ENCODE assay signal across 8 cellular contexts in the genomic region with DNA sequence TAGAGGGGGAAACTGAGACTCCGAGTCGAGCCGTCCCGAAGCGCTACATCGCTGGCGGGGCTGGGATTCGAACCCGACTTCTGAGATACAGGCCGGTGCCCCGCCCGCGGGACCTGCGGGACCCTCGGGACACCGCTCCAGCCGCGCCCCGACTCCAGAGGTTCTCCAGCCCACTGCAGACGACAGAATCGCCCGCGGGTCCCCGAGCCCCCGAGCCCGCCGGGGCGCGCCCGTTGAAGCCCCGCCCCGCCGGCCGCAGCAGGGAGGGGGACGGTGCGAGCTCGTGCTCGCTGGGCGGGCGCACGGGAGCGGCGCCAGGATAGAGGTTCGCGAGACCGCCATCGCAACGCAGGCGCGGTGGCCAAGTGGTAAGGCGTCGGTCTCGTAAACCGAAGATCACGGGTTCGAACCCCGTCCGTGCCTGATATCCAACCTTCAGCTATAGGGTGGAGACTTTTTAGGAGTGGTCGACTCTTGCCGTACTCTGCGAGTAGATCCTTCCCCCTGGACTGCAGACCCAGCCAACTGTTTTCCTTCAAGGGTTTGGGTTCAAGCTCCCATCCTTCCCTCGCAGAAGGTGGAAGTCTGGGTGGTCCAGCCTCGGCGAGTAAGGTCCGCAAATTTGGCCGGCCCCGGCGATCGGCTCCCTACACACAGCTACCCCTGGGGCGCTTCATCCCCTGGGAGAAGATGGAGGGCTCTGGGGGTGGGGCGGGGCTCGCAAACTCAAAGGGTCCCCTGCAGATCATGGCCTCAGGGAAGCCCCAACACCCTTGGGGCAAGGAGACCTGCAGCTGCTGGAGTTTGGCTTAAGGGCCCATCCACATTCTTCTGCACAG.
A peak's percentile ranks its signal among the peaks of the same experiment; 100 is the strongest.
DNase-seq lines count a peak whose midpoint lies in the region; ATAC-seq, FAIRE-seq and TF ChIP-seq lines count a peak whose summit lies in the region.

No MANE protein-coding gene starts in this region.

- H3K27ac ChIP-seq in OCI-LY3 (ENCODE audit: low read length) (peak overlapping the region; percentile 33), epithelial cell of prostate (peak overlapping the region; percentile 37)

- no peak for FAIRE-seq in D721Med (lab: Jason Lieb, UNC)

- H3K79me2 ChIP-seq in OCI-LY3 (ENCODE audit: low read length) = no peaks in the 10 kb centered on the region

- peak overlapping the region; percentile 96 for H2AFZ ChIP-seq in OCI-LY3 (ENCODE audit: low read depth, low read length)

- H3K36me3 ChIP-seq in OCI-LY3 (replicated peaks; ENCODE audit: low read depth, low read length) = no peaks in the 10 kb centered on the region
- no peaks in the 10 kb centered on the region for H3K36me3 ChIP-seq in mucosa of descending colon (ENCODE audit: low read depth)

- ATAC-seq in GM21526 (IDR thresholded peaks at IDR 0.05; ENCODE audit: low FRiP score, unreplicated experiment) (peak; percentile 69), mucosa of descending colon (peak; percentile 94)

- no peaks in the 10 kb centered on the region for H4K20me1 ChIP-seq in OCI-LY3 (ENCODE audit: insufficient read depth, low read length)

- no peak for TF ChIP-seq CTCF in D721Med (IDR thresholded peaks at IDR 0.05; ENCODE audit: insufficient read depth, missing control alignments)
- no peak for TF ChIP-seq CTCF in OCI-LY3 (IDR thresholded peaks at IDR 0.05; ENCODE audit: low read depth, low read length)
- no peak for TF ChIP-seq CTCF in mucosa of descending colon (IDR thresholded peaks at IDR 0.05)

- H3K4me2 ChIP-seq in OCI-LY3 (ENCODE audit: low read length) = peak overlapping the region; percentile 91

- intact Hi-C loops in mucosa of descending colon (cut with DNase I, micrococcal nuclease) = no loop called here

- peak overlapping the region; percentile 74 for H3K9ac ChIP-seq in OCI-LY3 (ENCODE audit: low read length)

- peaks cover 10% of the 10 kb centered on the region; the same call in 1 of the 2 replicates for H3K9me3 ChIP-seq in OCI-LY3 (ENCODE audit: insufficient read depth, low read length)
- peaks cover 17% of the 10 kb centered on the region for H3K9me3 ChIP-seq in mucosa of descending colon

- DNase-seq in D721Med (ENCODE audit: insufficient read length, low spot score) (peak; percentile 83), HuH-7.5 (ENCODE audit: low spot score) (peak; percentile 65), activated T-cell treated with anti-CD3 and anti-CD28 coated beads for 24 hours (ENCODE audit: low read depth) (peak; percentile 94), epithelial cell of prostate (ENCODE audit: low read depth, low spot score) (peak; percentile 65), mucosa of descending colon (peak; percentile 94 to 98 (median 96))
- DNase-seq in stimulated activated CD8-positive, alpha-beta memory T cell treated with anti-CD3 and anti-CD28 coated beads, Interleukin-2, amount 100 ng/mL, for 48 hours (ENCODE audit: low read depth in 2 of 2) = peak; percentile 83 to 94

- peaks cover 12% of the 10 kb centered on the region for H3K4me1 ChIP-seq in OCI-LY3 (ENCODE audit: low read length)
- H3K4me1 ChIP-seq in mucosa of descending colon (ENCODE audit: low read depth) = peaks cover 11% of the 10 kb centered on the region

- H3K4me3 ChIP-seq in OCI-LY3 (ENCODE audit: low read length) (peak overlapping the region; percentile 91), mucosa of descending colon (peak overlapping the region; percentile 84)

- H3K27me3 ChIP-seq in OCI-LY3 (ENCODE audit: low read depth, low read length) = no peaks in the 10 kb centered on the region

Comparison
In these comparisons a context has a peak if more than half of its experiments do, and no peak if none do; other contexts are left out.
1. Peak in every context shown above with its lines: DNase-seq, ATAC-seq, H3K4me3 ChIP-seq and H3K27ac ChIP-seq.